ENCODE assay signal across 37 cellular contexts in genomic region chr6:93392797-93393196, GRCh38. TPM values are rescaled to one million over a fixed set of nuclear protein-coding genes. Genes with fewer than 3 reads are reported as not detected.
"Had no signal": no experiment of that assay in that cellular context is flagged by ENCODE, and none has a peak within 500 bp of the region (broad histone marks: within the 10 kb centered on the region; RNA-seq: fewer than 3 reads in every experiment).

No MANE protein-coding gene starts in this region.

- ATAC-seq: activated CD4-positive, alpha-beta T cell treated with anti-CD3 and anti-CD28 coated beads for 36 hours; activated CD8-positive, alpha-beta memory T cell treated with anti-CD3 and anti-CD28 coated beads, Interleukin-2, amount 10 ng/mL, durations not matched to agents 7 days and 5 days; activated CD8-positive, alpha-beta T cell treated with anti-CD3 and anti-CD28 coated beads, Interleukin-2, amount 10 ng/mL, durations not matched to agents 7 days and 5 days; activated naive CD8-positive, alpha-beta T cell treated with anti-CD3 and anti-CD28 coated beads, Interleukin-2, amount 50 U/mL, for 24 hours; body of pancreas; foreskin keratinocyte; gastroesophageal sphincter; heart right ventricle; T-helper 17 cell had no signal

- H3K4me1 ChIP-seq: adrenal gland, body of pancreas, breast epithelium, foreskin keratinocyte, heart right ventricle had no signal

- DNase-seq: activated CD4-positive, alpha-beta memory T cell treated with anti-CD3 and anti-CD28 coated beads for 36 hours; activated CD4-positive, alpha-beta T cell treated with anti-CD3 and anti-CD28 coated beads for 36 hours; activated CD4-positive, alpha-beta T cell treated with anti-CD3 and anti-CD28 coated beads, Interleukin-2, amount 10 ng/mL, durations not matched to agents 24 days and 14 days; activated CD4-positive, CD25-positive, alpha-beta regulatory T cell; activated CD4-positive, CD25-positive, alpha-beta regulatory T cell treated with anti-CD3 and anti-CD28 coated beads, Interleukin-2, amount 50 U/mL, for 72 hours; activated CD8-positive, alpha-beta memory T cell treated with anti-CD3 and anti-CD28 coated beads, Interleukin-2, amount 10 ng/mL, durations not matched to agents 7 days and 5 days; activated CD8-positive, alpha-beta memory T cell treated with anti-CD3 and anti-CD28 coated beads, Interleukin-2, amount 50 U/mL, for 4 hours; activated CD8-positive, alpha-beta T cell treated with anti-CD3 and anti-CD28 coated beads, Interleukin-2, amount 10 ng/mL, durations not matched to agents 7 days and 5 days; activated effector memory CD4-positive, alpha-beta T cell treated with anti-CD3 and anti-CD28 coated beads, Interleukin-2, amount 50 U/mL, for 16 hours; activated naive CD4-positive, alpha-beta T cell treated with anti-CD3 and anti-CD28 coated beads for 36 hours; activated naive CD8-positive, alpha-beta T cell treated with anti-CD3 and anti-CD28 coated beads for 36 hours; activated naive CD8-positive, alpha-beta T cell treated with anti-CD3 and anti-CD28 coated beads, Interleukin-2, amount 50 U/mL, for 24 hours; activated T-cell treated with anti-CD3 and anti-CD28 coated beads, Interleukin-2, amount 50 U/mL, for 1 hour; activated T-cell treated with anti-CD3 and anti-CD28 coated beads, Interleukin-2, amount 50 U/mL, for 48 hours; adrenal gland; amygdala; aorta; body of pancreas; central memory CD4-positive, alpha-beta T cell; cerebellar nuclear complex; dorsolateral prefrontal cortex; effector memory CD4-positive, alpha-beta T cell; endodermal cell; erythroblast; foreskin keratinocyte; heart right ventricle; T-helper 17 cell; T1000 had no signal

- H3K4me3 ChIP-seq: adrenal gland, body of pancreas, breast epithelium, cardiac muscle cell, coronary artery, gastroesophageal sphincter, heart right ventricle, hepatocyte had no signal

- H3K9me3 ChIP-seq: adrenal gland, body of pancreas, breast epithelium, esophagus muscularis mucosa, gastroesophageal sphincter, heart right ventricle had no signal

- H3K27ac ChIP-seq: adrenal gland, body of pancreas, breast epithelium, coronary artery, dorsolateral prefrontal cortex, esophagus muscularis mucosa, foreskin keratinocyte, gastroesophageal sphincter, heart right ventricle, hepatocyte had no signal

- H3K36me3 ChIP-seq: adrenal gland, breast epithelium, esophagus muscularis mucosa, gastroesophageal sphincter, heart right ventricle had no signal

RNA-seq across cellular contexts. Expression of gene EPHA7, which starts 26.6 kb away (rescaled TPM):
- total RNA-seq: activated CD4-positive, alpha-beta memory T cell treated with anti-CD3 and anti-CD28 coated beads for 36 hours; activated CD4-positive, alpha-beta T cell treated with anti-CD3 and anti-CD28 coated beads for 36 hours; activated CD4-positive, alpha-beta T cell treated with anti-CD3 and anti-CD28 coated beads, Interleukin-2, amount 10 ng/mL, durations not matched to agents 24 days and 14 days; activated CD8-positive, alpha-beta memory T cell treated with anti-CD3 and anti-CD28 coated beads for 36 hours; activated CD8-positive, alpha-beta memory T cell treated with anti-CD3 and anti-CD28 coated beads, Interleukin-2, amount 10 ng/mL, durations not matched to agents 7 days and 5 days; activated CD8-positive, alpha-beta T cell treated with anti-CD3 and anti-CD28 coated beads, Interleukin-2, amount 10 ng/mL, durations not matched to agents 7 days and 5 days; activated naive CD4-positive, alpha-beta T cell treated with anti-CD3 and anti-CD28 coated beads for 36 hours; activated naive CD8-positive, alpha-beta T cell treated with anti-CD3 and anti-CD28 coated beads for 36 hours; activated T-helper 1 cell treated with anti-CD3 and anti-CD28 coated beads, Interleukin-12 subunit alpha, Interleukin-12 subunit beta, Interleukin-2, Interleukin-4 antibody, amounts not matched to agents 30 ng/mL and 10 ng/mL and 1 ng/mL, durations not matched to agents 14 hours and 24 hours and 36 hours; activated T-helper 2 cell treated with anti-CD3 and anti-CD28 coated beads, Interferon-gamma antibody, Interleukin-2, Interleukin-4, amounts not matched to agents 10 μg/mL and 5 μg/mL and 100 μg/mL, durations not matched to agents 14 hours and 24 hours and 36 hours; T-helper 17 cell had no signal
- polyA plus RNA-seq: aorta, foreskin keratinocyte had no signal
